ENCODE assay signal across 8 cellular contexts in the genomic region with DNA sequence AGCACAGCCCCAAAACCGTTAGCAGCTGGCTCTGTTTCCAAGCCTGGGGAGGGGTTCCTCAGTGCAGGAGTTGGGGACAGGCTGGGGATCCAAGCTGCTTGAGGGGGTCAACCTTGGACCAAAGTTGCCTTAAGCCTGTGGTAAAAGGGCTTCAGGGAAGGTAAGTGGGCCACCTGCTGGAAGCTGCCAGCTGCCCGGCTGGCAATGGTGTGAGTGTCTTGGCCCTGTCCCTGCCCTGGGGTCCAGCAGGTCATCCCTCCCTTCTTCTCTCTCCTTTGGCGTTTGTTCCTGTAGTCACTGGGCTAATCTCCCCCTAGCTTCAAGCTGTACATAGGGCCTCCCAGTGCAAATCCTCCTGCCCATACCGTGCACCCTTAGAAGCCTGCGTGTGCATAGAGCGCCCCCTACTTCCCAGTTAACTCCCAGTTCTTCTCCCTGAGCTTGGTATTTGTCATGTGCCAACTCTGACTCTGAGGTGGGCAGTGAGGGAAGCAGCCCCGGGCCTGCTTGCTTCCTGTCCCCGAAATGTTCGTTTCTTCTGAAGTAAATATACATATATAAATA. TPM values are rescaled to one million over a fixed set of nuclear protein-coding genes. Genes with fewer than 3 reads are reported as not detected.
DNase-seq lines count a peak whose midpoint lies in the region; ATAC-seq and TF ChIP-seq lines count a peak whose summit lies in the region.

No MANE protein-coding gene starts in this region.

- peaks cover 9 to 10% of the 10 kb centered on the region in 2 donors for H3K4me1 ChIP-seq in naive thymus-derived CD4-positive, alpha-beta T cell (ENCODE audit: control insufficient read depth in 2 of 2, insufficient read depth in 2 of 2, low read length in 2 of 2)

- no peaks in the 10 kb centered on the region for H3K27me3 ChIP-seq in naive thymus-derived CD4-positive, alpha-beta T cell (ENCODE audit: control insufficient read depth in 2 of 2, insufficient read depth in 2 of 2, low read length in 2 of 2)

- peaks cover 3 to 69% (median 8%) of the 10 kb centered on the region in 3 experiments for H3K36me3 ChIP-seq in naive thymus-derived CD4-positive, alpha-beta T cell (ENCODE audit: control insufficient read depth in 2 of 3, insufficient read depth in 3 of 3, low read length in 3 of 3)

- no peak for ATAC-seq in HG03571 (IDR thresholded peaks at IDR 0.05; ENCODE audit: unreplicated experiment)
- ATAC-seq in naive thymus-derived CD4-positive, alpha-beta T cell: no peak

- CTCF ChIA-PET in HEK293T (lab: Yijun Ruan, JAX): interaction anchor here (0.8 to 2.7 kb wide), 6 partner anchors 9 to 55 kb away, joined by 3 to 17 read pairs (median 6); a partner anchor contains a TSS
- CTCF ChIA-PET in naive thymus-derived CD4-positive, alpha-beta T cell (lab: Charles Lee): interaction anchor here (0.6 to 1.3 kb wide), 2 partner anchors 9 to 324 kb away, joined by 4 to 9 read pairs; no protein-coding TSS in a partner anchor

- H3K27me3 Mint-ChIP-seq in type B pancreatic cell: no peaks in the 10 kb centered on the region
- H3K27me3 Mint-ChIP-seq in naive thymus-derived CD4-positive, alpha-beta T cell: no peaks in the 10 kb centered on the region

- no peak overlapping the region for H3K27ac Mint-ChIP-seq in type B pancreatic cell
- H3K27ac Mint-ChIP-seq in naive thymus-derived CD4-positive, alpha-beta T cell: no peak overlapping the region

- POLR2A ChIA-PET in HEK293T (lab: Yijun Ruan, JAX): interaction anchor here (1.1 to 1.2 kb wide), 2 partner anchors 30 to 43 kb away, joined by 3 to 4 read pairs; no protein-coding TSS in a partner anchor
- POLR2A ChIA-PET in naive thymus-derived CD4-positive, alpha-beta T cell (lab: Charles Lee): no interaction called here

- intact Hi-C loops in head of caudate nucleus (cut with DNase I): no loop called here
- intact Hi-C loops in naive thymus-derived CD4-positive, alpha-beta T cell (cut with micrococcal nuclease): no loop called here

- H3K27ac ChIP-seq in naive thymus-derived CD4-positive, alpha-beta T cell (ENCODE audit: low read depth, low read length): no peak overlapping the region

- TF ChIP-seq CTCF in type B pancreatic cell (conservative IDR thresholded peaks at IDR 0.05): peak; percentile 66

- H3K9me3 ChIP-seq in naive thymus-derived CD4-positive, alpha-beta T cell (ENCODE audit: control insufficient read depth in 2 of 3, low read length in 3 of 3): no peaks in the 10 kb centered on the region

- no peak overlapping the region for H3K4me3 ChIP-seq in naive thymus-derived CD4-positive, alpha-beta T cell (ENCODE audit: low read length)

- H3K4me1 Mint-ChIP-seq in type B pancreatic cell (ENCODE audit: unreplicated experiment): peaks cover 15% of the 10 kb centered on the region
- H3K4me1 Mint-ChIP-seq in naive thymus-derived CD4-positive, alpha-beta T cell: peaks cover 8 to 34% (median 21%) of the 10 kb centered on the region in 7 donors

- peaks cover 6% of the 10 kb centered on the region for H3K36me3 Mint-ChIP-seq in type B pancreatic cell
- H3K36me3 Mint-ChIP-seq in naive thymus-derived CD4-positive, alpha-beta T cell: peaks cover 0 to 25% (median 6%) of the 10 kb centered on the region in 5 donors

- no peaks in the 10 kb centered on the region for H3K9me3 Mint-ChIP-seq in type B pancreatic cell
- H3K9me3 Mint-ChIP-seq in naive thymus-derived CD4-positive, alpha-beta T cell: no peaks in the 10 kb centered on the region

- peak; percentile 18 for DNase-seq in COLO668 (lab: John Stamatoyannopoulos, UW; ENCODE audit: unreplicated experiment)
- peak; percentile 50 for DNase-seq in HEK293T (ENCODE audit: extremely low spot score)
- DNase-seq in SKM-1 treated with dmso at 0.1 percent for 144 hours (lab: John Stamatoyannopoulos, UW; ENCODE audit: unreplicated experiment): peak; percentile 31
- DNase-seq in head of caudate nucleus: peak; percentile 40 to 90 (median 72)
- DNase-seq in type B pancreatic cell (ENCODE audit: extremely low spot score, unreplicated experiment): no peak
- no peak for DNase-seq in DMS153 (lab: John Stamatoyannopoulos, UW)
- DNase-seq in naive thymus-derived CD4-positive, alpha-beta T cell: no peak

- no peak overlapping the region for H3K4me3 Mint-ChIP-seq in type B pancreatic cell
- no peak overlapping the region for H3K4me3 Mint-ChIP-seq in naive thymus-derived CD4-positive, alpha-beta T cell

TF ChIP-seq in HEK293T, 16 proteins besides CTCF, POLR2A, EP300 and RAD21:
- TF ChIP-seq LEF1 (IDR thresholded peaks at IDR 0.05; ENCODE audit: borderline replicate concordance): no peak
- no peak for TF ChIP-seq SP1 (IDR thresholded peaks at IDR 0.05)
TF ChIP-seq in HEK293T: peak in this region for 0.

RNA-seq across cellular contexts. Expression of a gene that starts 4.4 kb away (rescaled TPM):
- 158 and 162 TPM in 2 replicates for total RNA-seq in type B pancreatic cell (ENCODE audit: low replicate concordance)
- total RNA-seq in naive thymus-derived CD4-positive, alpha-beta T cell: 100 to 1,000 TPM in 1 of 5 experiments, 10 to 100 TPM in 4; 58.4 to 182 (median 83.3) TPM
- 100 to 1,000 TPM; 149 to 229 TPM for polyA plus RNA-seq in naive thymus-derived CD4-positive, alpha-beta T cell

RNA-seq across cellular contexts. Expression of a gene that starts 4.7 kb away (rescaled TPM):
- total RNA-seq in type B pancreatic cell (ENCODE audit: low replicate concordance): 27.7 and 44.6 TPM in 2 replicates
- 100 to 1,000 TPM in 1 of 5 experiments, 10 to 100 TPM in 1, 1 to 10 TPM in 3; 7.6 to 101 (median 7.9) TPM for total RNA-seq in naive thymus-derived CD4-positive, alpha-beta T cell
- polyA plus RNA-seq in naive thymus-derived CD4-positive, alpha-beta T cell: 10 to 100 TPM; 10.3 to 17.7 TPM

RNA-seq across cellular contexts. Expression of a gene that starts 28.8 kb away (rescaled TPM):
- 34.2 and 90.0 TPM in 2 replicates for total RNA-seq in type B pancreatic cell (ENCODE audit: low replicate concordance)
- total RNA-seq in naive thymus-derived CD4-positive, alpha-beta T cell: 10 to 100 TPM in 2 of 5 experiments, 1 to 10 TPM in 1, under 1 TPM in 2; 0.62 to 52.1 (median 2.3) TPM
- polyA plus RNA-seq in naive thymus-derived CD4-positive, alpha-beta T cell: 1 to 10 TPM in 1 of 2 donors, not detected in 1; 2.9 TPM

RNA-seq across cellular contexts. Expression of a gene that starts 35.6 kb away (rescaled TPM):
- 29.6 and 62.1 TPM in 2 replicates for total RNA-seq in type B pancreatic cell (ENCODE audit: low replicate concordance)
- total RNA-seq in naive thymus-derived CD4-positive, alpha-beta T cell: 1 to 10 TPM in 1 of 5 experiments, under 1 TPM in 4; 0.19 to 1.5 (median 0.29) TPM
- polyA plus RNA-seq in naive thymus-derived CD4-positive, alpha-beta T cell: under 1 TPM in 1 of 2 donors, not detected in 1; 0.44 TPM

RNA-seq across cellular contexts. Expression of a gene that starts 40.1 kb away (rescaled TPM):
- total RNA-seq in type B pancreatic cell (ENCODE audit: low replicate concordance): 127 and 205 TPM in 2 replicates
- 100 to 1,000 TPM in 1 of 5 experiments, 10 to 100 TPM in 1, 1 to 10 TPM in 1, under 1 TPM in 2; 0.19 to 192 (median 2.1) TPM for total RNA-seq in naive thymus-derived CD4-positive, alpha-beta T cell
- polyA plus RNA-seq in naive thymus-derived CD4-positive, alpha-beta T cell: 10 to 100 TPM in 1 of 2 donors, under 1 TPM in 1; 0.32 to 14.2 TPM

Comparison
In these comparisons a context has a peak if more than half of its experiments do, and no peak if none do; other contexts are left out.
1. DNase-seq: peak in COLO668 (single experiment), HEK293T (single experiment), SKM-1 treated with dmso at 0.1 percent for 144 hours (single experiment) and head of caudate nucleus (42 of 42); none in type B pancreatic cell (single experiment), DMS153 (single experiment) and naive thymus-derived CD4-positive, alpha-beta T cell (0 of 9).